ENCODE assay signal across 8 cellular contexts in genomic region chr15:43440721-43441281, GRCh38. TPM values are rescaled to one million over a fixed set of nuclear protein-coding genes. Genes with fewer than 3 reads are reported as not detected.
DNase-seq lines count a peak whose midpoint lies in the region; ATAC-seq and TF ChIP-seq lines count a peak whose summit lies in the region.

No MANE protein-coding gene starts in this region.

- TF ChIP-seq EP300 in SK-N-SH (IDR thresholded peaks at IDR 0.05; ENCODE audit: borderline replicate concordance in 1 of 2, low read depth in 1 of 2, low read length in 1 of 2) = peak in 1 of 2 experiments; percentile 63; a peak in 1 of 4 replicates

- H3K4me2 ChIP-seq in SK-N-SH = peak overlapping the region; percentile 51; the same call in 1 of the 2 replicates

- peaks cover 21% of the 10 kb centered on the region for H3F3A ChIP-seq in SK-N-SH (replicated peaks; ENCODE audit: insufficient read depth)

- peak overlapping the region; percentile 62 for H3K27ac ChIP-seq in AG04450 (ENCODE audit: low read depth, low read length)
- peak overlapping the region; percentile 36 to 92; a peak in 3 of 4 replicates for H3K27ac ChIP-seq in SK-N-SH (ENCODE audit: low read depth in 2 of 2, low read length in 1 of 2)
- peak overlapping the region; percentile 79 for H3K27ac ChIP-seq in layer of hippocampus (ENCODE audit: low read depth, low read length)

- peaks cover 30 to 48% of the 10 kb centered on the region in 2 experiments for H3K36me3 ChIP-seq in SK-N-SH (replicated peaks in 1 of 2; ENCODE audit: control insufficient read depth in 1 of 2, insufficient read depth in 2 of 2, low read length in 1 of 2)

- peak; percentile 66 for TF ChIP-seq RAD21 in SK-N-SH (IDR thresholded peaks at IDR 0.05; ENCODE audit: low read length)

- CTCF ChIA-PET in AG04450 (lab: Charles Lee) = interaction anchor here (0.9 to 3.2 kb wide), 6 partner anchors 17 to 329 kb away, joined by 3 to 39 read pairs (median 6); partner anchors contain the start of gene MAP1A
- CTCF ChIA-PET in SK-N-SH (lab: Yijun Ruan, JAX) = interaction anchor here (0.6 to 4.7 kb wide), 11 partner anchors 7 to 336 kb away, joined by 3 to 36 read pairs (median 4); partner anchors contain the start of genes ELL3 and MAP1A

- ATAC-seq in GM18498 (IDR thresholded peaks at IDR 0.05; ENCODE audit: unreplicated experiment) = peak; percentile 75
- ATAC-seq in GM21528 (IDR thresholded peaks at IDR 0.05; ENCODE audit: low FRiP score, unreplicated experiment) = no peak

- no peak overlapping the region for H3K4me3 ChIP-seq in AG04450 (ENCODE audit: low read depth, low read length)
- H3K4me3 ChIP-seq in SK-N-SH (ENCODE audit: low read depth in 2 of 2, low read length in 1 of 2) = no peak overlapping the region; a peak in 1 of 4 replicates

- POLR2A ChIA-PET in AG04450 (lab: Yijun Ruan, JAX) (interaction anchor here (0.8 to 1.4 kb wide), 6 partner anchors 16 to 78 kb away, joined by 3 to 14 read pairs (median 5); partner anchors contain the start of gene MAP1A), SK-N-SH (lab: Yijun Ruan, JAX) (interaction anchor here (1.9 kb wide), 1 partner anchor 70 kb away, joined by 9 read pairs; no protein-coding TSS in a partner anchor)

- DNase-seq in AG04450 (ENCODE audit: low read depth, low spot score) (peak; percentile 93), Kasumi-1 (lab: John Stamatoyannopoulos, UW) (peak; percentile 68 to 72), SK-N-SH (peak; percentile 43), cerebellum (ENCODE audit: low spot score) (peak; percentile 82)
- DNase-seq in stimulated activated CD4-positive, alpha-beta T cell treated with anti-CD3 and anti-CD28 coated beads, Interleukin-4, amount 100 ng/mL, for 48 hours (ENCODE audit: low read depth in 2 of 2) = peak; percentile 1 to 9

- H3K27me3 ChIP-seq in AG04450 (ENCODE audit: control insufficient read depth, insufficient read depth, low read length) (no peaks in the 10 kb centered on the region), SK-N-SH (ENCODE audit: insufficient read depth) (no peaks in the 10 kb centered on the region), layer of hippocampus (ENCODE audit: control insufficient read depth, insufficient read depth, low read length) (no peaks in the 10 kb centered on the region)

- H4K20me1 ChIP-seq in SK-N-SH (ENCODE audit: insufficient read depth) = no peaks in the 10 kb centered on the region

- H3K9me3 ChIP-seq in AG04450 (ENCODE audit: control insufficient read depth, insufficient read depth, low read length) = no peaks in the 10 kb centered on the region
- no peaks in the 10 kb centered on the region for H3K9me3 ChIP-seq in SK-N-SH

- TF ChIP-seq CTCF in AG04450 (IDR thresholded peaks at IDR 0.05; ENCODE audit: low read depth, low read length) (peak; percentile 58), SK-N-SH (IDR thresholded peaks at IDR 0.05) (peak; percentile 71)

- H3K9ac ChIP-seq in SK-N-SH = peak overlapping the region; percentile 53

- no peak overlapping the region for H2AFZ ChIP-seq in SK-N-SH (ENCODE audit: low read depth)

- no peaks in the 10 kb centered on the region for H3K9me2 ChIP-seq in SK-N-SH

- no peaks in the 10 kb centered on the region for H3K4me1 ChIP-seq in SK-N-SH (ENCODE audit: control insufficient read depth in 1 of 2, insufficient read depth in 2 of 2, low read depth in 1 of 2, low read length in 1 of 2)

- H3K79me2 ChIP-seq in SK-N-SH (ENCODE audit: insufficient read depth) = no peaks in the 10 kb centered on the region

- WGBS in SK-N-SH (ENCODE audit: low lambda C conversion rate) = 7% methylated on average over 4 of the region's 4 CpGs

TF ChIP-seq in SK-N-SH, 30 proteins besides CTCF, POLR2A, EP300 and RAD21 (continues in another document):
- TF ChIP-seq TCF12 (IDR thresholded peaks at IDR 0.05) = peak; percentile 87
- TF ChIP-seq, protein P1, sequence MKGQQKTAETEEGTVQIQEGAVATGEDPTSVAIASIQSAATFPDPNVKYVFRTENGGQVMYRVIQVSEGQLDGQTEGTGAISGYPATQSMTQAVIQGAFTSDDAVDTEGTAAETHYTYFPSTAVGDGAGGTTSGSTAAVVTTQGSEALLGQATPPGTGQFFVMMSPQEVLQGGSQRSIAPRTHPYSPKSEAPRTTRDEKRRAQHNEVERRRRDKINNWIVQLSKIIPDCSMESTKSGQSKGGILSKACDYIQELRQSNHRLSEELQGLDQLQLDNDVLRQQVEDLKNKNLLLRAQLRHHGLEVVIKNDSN (IDR thresholded peaks at IDR 0.05; ENCODE audit: borderline replicate concordance, low read depth) = no peak
- TF ChIP-seq ELF1 (IDR thresholded peaks at IDR 0.05) = no peak
- TF ChIP-seq NRF1 (IDR thresholded peaks at IDR 0.05; ENCODE audit: low read depth, low read length) = no peak
- TF ChIP-seq GABPA (IDR thresholded peaks at IDR 0.05; ENCODE audit: low read depth) = no peak
- TF ChIP-seq POLR2AphosphoS5 (IDR thresholded peaks at IDR 0.05; ENCODE audit: low read depth, low read length) = peak; percentile 67; the same call in 1 of the 2 replicates
- TF ChIP-seq YY1 (IDR thresholded peaks at IDR 0.05; ENCODE audit: low read depth) = peak; percentile 30; the same call in 1 of the 2 replicates
- TF ChIP-seq FOXM1 (IDR thresholded peaks at IDR 0.05; ENCODE audit: low read depth) = peak; percentile 15; the same call in 1 of the 2 replicates
- TF ChIP-seq PBX3 (IDR thresholded peaks at IDR 0.05) = peak; percentile 52
- no peak for TF ChIP-seq MEF2A (IDR thresholded peaks at IDR 0.05; ENCODE audit: borderline replicate concordance, low read depth)
- TF ChIP-seq USF2 (IDR thresholded peaks at IDR 0.05; ENCODE audit: borderline replicate concordance, low read depth, low read length) = no peak
- 0 out of 2 replicates have a peak, but pooled peaks have one; percentile 3 for TF ChIP-seq REST (IDR thresholded peaks at IDR 0.05; ENCODE audit: low read depth, low read length)
- no peak for TF ChIP-seq TEAD4 (IDR thresholded peaks at IDR 0.05; ENCODE audit: borderline replicate concordance, insufficient read depth)
- peak; percentile 50; the same call in 1 of the 2 replicates for TF ChIP-seq MAX (IDR thresholded peaks at IDR 0.05; ENCODE audit: low read depth)
- no peak for TF ChIP-seq FOXJ3 (CRISPR knock-in tag; IDR thresholded peaks at IDR 0.05)
- TF ChIP-seq NFIC (IDR thresholded peaks at IDR 0.05; ENCODE audit: borderline replicate concordance) = 0 out of 2 replicates have a peak, but pooled peaks have one; percentile 43
- TF ChIP-seq RCOR1 (IDR thresholded peaks at IDR 0.05; ENCODE audit: low read length) = no peak
- no peak for TF ChIP-seq EZH2phosphoT487 (IDR thresholded peaks at IDR 0.05; ENCODE audit: borderline replicate concordance, low read depth)
- peak; percentile 97 for TF ChIP-seq FOSL2 (IDR thresholded peaks at IDR 0.05; ENCODE audit: borderline replicate concordance, low read depth)
- no peak for TF ChIP-seq MXI1 (IDR thresholded peaks at IDR 0.05; ENCODE audit: low read depth, low read length)
- TF ChIP-seq GATA2 (CRISPR knock-in tag; IDR thresholded peaks at IDR 0.05) = no peak

RNA-seq across cellular contexts. Expression of gene TP53BP1, which starts 52.2 kb away (rescaled TPM):
- polyA plus RNA-seq in AG04450 (2011; rRNA removed) (76.6 and 85.6 TPM in 2 replicates), SK-N-SH (2012; rRNA removed) (27.1 and 46.5 TPM in 2 replicates)
- 151 and 161 TPM in 2 replicates for polyA minus RNA-seq in AG04450 (2011; rRNA and poly(A)+ RNA removed)
- 22.2 and 29.4 TPM in 2 replicates for polyA plus RNA-seq in SK-N-SH (2012; cell fraction: cytosol; rRNA removed)
- polyA plus RNA-seq in SK-N-SH (2012; cell fraction: nucleus; rRNA removed) = 80.1 and 95.5 TPM in 2 replicates
- total RNA-seq in cerebellum = 199 TPM

Comparison
In these comparisons a context has a peak if more than half of its experiments do, and no peak if none do; other contexts are left out.
1. DNase-seq: peak in every context shown above with its lines; median percentile 93 in AG04450; 82 in cerebellum; 70 in Kasumi-1; 43 in SK-N-SH; 5 in stimulated activated CD4-positive, alpha-beta T cell treated with anti-CD3 and anti-CD28 coated beads, Interleukin-4, amount 100 ng/mL, for 48 hours.